Comparison of ENCODE assay signal across 21 cellular contexts in the genomic region with DNA sequence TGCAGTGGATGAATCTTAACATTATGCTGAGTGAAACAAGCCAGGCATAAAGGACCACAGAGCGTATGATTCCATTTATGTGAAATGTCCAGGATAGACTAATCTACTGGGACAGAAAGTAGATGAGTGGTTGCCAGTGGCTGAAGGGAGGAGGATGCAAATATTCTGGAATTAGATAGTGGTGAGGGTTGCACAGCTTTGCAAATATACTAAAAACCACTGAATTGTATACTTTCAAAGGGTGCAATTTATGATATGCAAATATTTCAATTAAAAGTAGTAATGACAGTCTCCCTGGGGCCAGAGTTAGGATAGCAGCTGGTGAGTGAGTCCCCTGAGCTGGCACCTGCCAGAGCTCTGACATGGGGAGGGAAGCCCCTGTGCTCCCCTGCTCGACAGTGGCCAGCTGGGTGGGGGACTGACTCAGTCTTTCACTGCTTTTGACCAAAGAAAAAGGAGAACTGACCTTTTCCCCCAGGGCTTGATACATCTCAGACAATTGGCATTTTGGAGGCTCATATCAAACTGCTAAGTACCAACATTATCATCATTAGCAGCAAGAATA.
A peak's percentile ranks its signal among the peaks of the same experiment; 100 is the strongest.
DNase-seq lines count a peak whose midpoint lies in the region; ATAC-seq and TF ChIP-seq lines count a peak whose summit lies in the region.
"Had no signal": no experiment of that assay in that cellular context is flagged by ENCODE, and none has a peak within 500 bp of the region (broad histone marks: within the 10 kb centered on the region; RNA-seq: fewer than 3 reads in every experiment).

No MANE protein-coding gene starts in this region.

- no peak for TF ChIP-seq EP300 in upper lobe of left lung (IDR thresholded peaks at IDR 0.05)

- TF ChIP-seq CTCF in left ventricle myocardium inferior (IDR thresholded peaks at IDR 0.05; ENCODE audit: borderline replicate concordance) (peak; percentile 0), thoracic aorta (IDR thresholded peaks at IDR 0.05) (no peak), upper lobe of left lung (IDR thresholded peaks at IDR 0.05) (no peak)

- no peaks in the 10 kb centered on the region for H3K27me3 ChIP-seq in left ventricle myocardium inferior (ENCODE audit: low read depth)
- no peaks in the 10 kb centered on the region for H3K27me3 ChIP-seq in thoracic aorta (replicated peaks; ENCODE audit: insufficient read depth)
- no peaks in the 10 kb centered on the region for H3K27me3 ChIP-seq in upper lobe of left lung

- H3K4me3 ChIP-seq in left ventricle myocardium inferior (peak overlapping the region; percentile 50), thoracic aorta (no peak overlapping the region), upper lobe of left lung (no peak overlapping the region)
- H3K4me3 ChIP-seq: GM23248, K562 had no signal

- H3K4me1 ChIP-seq in left ventricle myocardium inferior, result peaks cover 65% of the 10 kb centered on the region
- H3K4me1 ChIP-seq in thoracic aorta (ENCODE audit: control insufficient read depth in 1 of 2, low read depth in 2 of 2), result peaks cover 15 to 45% of the 10 kb centered on the region in 2 donors
- peaks cover 0 to 10% (median 0%) of the 10 kb centered on the region in 4 donors for H3K4me1 ChIP-seq in upper lobe of left lung

- H3K9me3 ChIP-seq in left ventricle myocardium inferior (replicated peaks) (no peaks in the 10 kb centered on the region), thoracic aorta (no peaks in the 10 kb centered on the region), upper lobe of left lung (no peaks in the 10 kb centered on the region)

- 79 to 82% methylated on average over 2 of the region's 2 CpGs for WGBS in upper lobe of left lung, 2 donors

- no peak for TF ChIP-seq POLR2A in upper lobe of left lung (IDR thresholded peaks at IDR 0.05)

- peaks cover 77% of the 10 kb centered on the region for H3K36me3 ChIP-seq in left ventricle myocardium inferior
- peaks cover 25% of the 10 kb centered on the region for H3K36me3 ChIP-seq in thoracic aorta
- peaks cover 0 to 71% (median 26%) of the 10 kb centered on the region in 4 donors for H3K36me3 ChIP-seq in upper lobe of left lung

- H3K27ac ChIP-seq in left ventricle myocardium inferior (replicated peaks) (peak overlapping the region; percentile 94), thoracic aorta (peak overlapping the region; percentile 87 to 92), upper lobe of left lung (no peak overlapping the region)
- H3K27ac ChIP-seq: GM23248, HL-60 had no signal

- intact Hi-C loops in left ventricle myocardium inferior (cut with micrococcal nuclease) (no loop called here), Right ventricle myocardium inferior (cut with DNase I) (no loop called here)

- no peak for DNase-seq in left ventricle myocardium inferior
- DNase-seq in Right ventricle myocardium inferior (ENCODE audit: missing footprints), result no peak
- DNase-seq in NCI-H526 (lab: John Stamatoyannopoulos, UW), result peak; percentile 69 to 74
- DNase-seq in germinal center (ENCODE audit: low spot score), result peak; percentile 57
- DNase-seq in thoracic aorta (ENCODE audit: low spot score), result no peak
- DNase-seq in cerebellar nuclear complex (lab: John Stamatoyannopoulos, UW), result no peak
- no peak for DNase-seq in upper lobe of left lung
- DNase-seq in T1000 (lab: John Stamatoyannopoulos, UW), result no peak
- DNase-seq: CD4-positive, alpha-beta memory T cell; DMS79; GDM1; GM23248; NCI-H1105; NCI-H187 treated with DMSO at 0.1 percent for 48 hours; NCI-H2171 treated with DMSO at 0.1 percent for 48 hours; NCI-H510A; OCI-M1; RPMI8226 had no signal

- ATAC-seq in Right ventricle myocardium inferior (no peak), thoracic aorta (ENCODE audit: insufficient number of reproducible peaks, low FRiP score, low read depth) (no peak), upper lobe of left lung (ENCODE audit: low FRiP score in 2 of 2) (no peak)
- ATAC-seq: HCT116, K562 had no signal

Comparison
In these comparisons a context has a peak if more than half of its experiments do, and no peak if none do; other contexts are left out.
1. DNase-seq: peak in NCI-H526 (2 of 2) and germinal center (single experiment); none in left ventricle myocardium inferior (single experiment), Right ventricle myocardium inferior (single experiment), thoracic aorta (single experiment), cerebellar nuclear complex (0 of 2), upper lobe of left lung (0 of 2) and T1000 (single experiment).
2. H3K27ac ChIP-seq: peak in left ventricle myocardium inferior (single experiment) and thoracic aorta (2 of 2); none in upper lobe of left lung (0 of 4).